20 cellular contexts compared by ENCODE assay signal in genomic region chr5:67989457-67989856, GRCh38.
A peak's percentile ranks its signal among the peaks of the same experiment; 100 is the strongest.
DNase-seq lines count a peak whose midpoint lies in the region; ATAC-seq and TF ChIP-seq lines count a peak whose summit lies in the region.
"Had no signal": no experiment of that assay in that cellular context is flagged by ENCODE, and none has a peak within 500 bp of the region (broad histone marks: within the 10 kb centered on the region; RNA-seq: fewer than 3 reads in every experiment).

No MANE protein-coding gene starts in this region.

- no peak overlapping the region for H3K4me3 ChIP-seq in H7 (ENCODE audit: insufficient read depth, low read depth, low read length)
- H3K4me3 ChIP-seq in mammary epithelial cell (replicated peaks in 1 of 3; ENCODE audit: insufficient read depth in 1 of 3, low read depth in 2 of 3, low read length in 3 of 3): no peak overlapping the region
- no peak overlapping the region for H3K4me3 ChIP-seq in heart left ventricle
- no peak overlapping the region for H3K4me3 ChIP-seq in parathyroid adenoma (ENCODE audit: low read depth, low read length)
- H3K4me3 ChIP-seq: adrenal gland, dorsolateral prefrontal cortex, prostate gland, thyroid gland had no signal

- dilution Hi-C loops in mammary epithelial cell (cut with HindIII; ENCODE audit: low sequenced_read_pairs): no loop called here

- BruUV-seq in mammary epithelial cell (replicated peaks; lab: Mats Ljungman, UMichigan): no TSS peak

- 95% methylated on average over 2 of the region's 2 CpGs for WGBS in mammary epithelial cell (ENCODE audit: low coverage, missing lambda C conversion rate)
- WGBS in heart left ventricle, 4 donors: 29 to 60% (median 57%) methylated on average over 2 of the region's 2 CpGs

- H3K4me1 ChIP-seq in mammary epithelial cell (ENCODE audit: insufficient read depth, low read length): peaks cover 8% of the 10 kb centered on the region
- H3K4me1 ChIP-seq in heart left ventricle: peaks cover 0 to 34% (median 15%) of the 10 kb centered on the region in 12 donors
- peaks cover 6% of the 10 kb centered on the region for H3K4me1 ChIP-seq in parathyroid adenoma
- H3K4me1 ChIP-seq: foreskin keratinocyte, prostate gland, thyroid gland had no signal

- H4K20me1 ChIP-seq in mammary epithelial cell (ENCODE audit: insufficient read depth, low read length): no peaks in the 10 kb centered on the region

- H3K27me3 ChIP-seq in H7 (ENCODE audit: control insufficient read depth, insufficient read depth, low read length) (no peaks in the 10 kb centered on the region), mammary epithelial cell (ENCODE audit: insufficient read depth, low read length) (no peaks in the 10 kb centered on the region), heart left ventricle (no peaks in the 10 kb centered on the region), parathyroid adenoma (ENCODE audit: control insufficient read depth, insufficient read depth, low read length) (no peaks in the 10 kb centered on the region)
- H3K27me3 ChIP-seq: adrenal gland, dorsolateral prefrontal cortex, foreskin keratinocyte, thyroid gland had no signal

- DNase-seq in H7: peak; percentile 21
- DNase-seq in mammary epithelial cell: peak; percentile 43
- peak in 4 of 5 donors; percentile 38 to 51 (median 45) for DNase-seq in heart left ventricle
- DNase-seq in activated CD4-positive, alpha-beta T cell treated with anti-CD3 and anti-CD28 coated beads, Interleukin-2, amount 50 U/mL, for 1 hour: no peak
- no peak for DNase-seq in AML-193 (lab: John Stamatoyannopoulos, UW)
- no peak for DNase-seq in NCI-H82 treated with DMSO at 0.1 percent for 48 hours (lab: John Stamatoyannopoulos, UW; ENCODE audit: unreplicated experiment)
- DNase-seq in SHP77 treated with DMSO at 0.1 percent for 48 hours (lab: John Stamatoyannopoulos, UW): no peak
- DNase-seq: activated CD4-positive, alpha-beta T cell treated with anti-CD3 and anti-CD28 coated beads, Interleukin-2, amount 10 ng/mL, durations not matched to agents 7 days and 5 days; activated T-cell treated with anti-CD3 and anti-CD28 coated beads, Interleukin-2, amount 50 U/mL, for 72 hours; C1 segment of cervical spinal cord; DMS79 treated with DMSO at 0.1 percent for 48 hours; dorsolateral prefrontal cortex; NK-92 treated with Interleukin-12 subunit alpha and Interleukin-12 subunit beta, amount 100 ng/mL, for 24 hours; SHP77; T-helper 9 cell; thyroid gland had no signal

- H3K9me3 ChIP-seq in mammary epithelial cell (replicated peaks; ENCODE audit: insufficient read depth, low read length): no peaks in the 10 kb centered on the region
- peaks cover 0 to 6% (median 0%) of the 10 kb centered on the region in 12 donors for H3K9me3 ChIP-seq in heart left ventricle
- H3K9me3 ChIP-seq in parathyroid adenoma (ENCODE audit: control insufficient read depth, low read length): no peaks in the 10 kb centered on the region
- H3K9me3 ChIP-seq: adrenal gland, prostate gland, thyroid gland had no signal

- ATAC-seq in heart left ventricle: peak in 3 of 4 donors; percentile 77 to 80 (median 78)
- ATAC-seq: activated T-cell treated with anti-CD3 and anti-CD28 coated beads, Interleukin-2, amount 50 U/mL, for 72 hours; foreskin keratinocyte had no signal

- H3K36me3 ChIP-seq in H7 (replicated peaks; ENCODE audit: control insufficient read depth, insufficient read depth, low read length) (no peaks in the 10 kb centered on the region), mammary epithelial cell (ENCODE audit: insufficient read depth, low read length) (no peaks in the 10 kb centered on the region), heart left ventricle (no peaks in the 10 kb centered on the region), parathyroid adenoma (ENCODE audit: control insufficient read depth, insufficient read depth, low read length) (no peaks in the 10 kb centered on the region)
- H3K36me3 ChIP-seq: adrenal gland, prostate gland, thyroid gland had no signal

- H2AFZ ChIP-seq in mammary epithelial cell (ENCODE audit: low read depth, low read length) (no peak overlapping the region), parathyroid adenoma (peak overlapping the region; percentile 18)

- CTCF ChIA-PET in mammary epithelial cell (lab: Charles Lee; ENCODE audit: low non-redundant PET): no interaction called here

- no peak for TF ChIP-seq CTCF in mammary epithelial cell (conservative IDR thresholded peaks at IDR 0.05 in 1 of 2, IDR thresholded peaks at IDR 0.05 in 1 of 2; ENCODE audit: extremely low read depth in 1 of 2, insufficient read depth in 1 of 2, low read depth in 1 of 2, low read length in 2 of 2)
- peak in 1 of 12 donors; percentile 8 for TF ChIP-seq CTCF in heart left ventricle (IDR thresholded peaks at IDR 0.05)
- no peak for TF ChIP-seq CTCF in parathyroid adenoma (IDR thresholded peaks at IDR 0.05)

- H3K4me2 ChIP-seq in mammary epithelial cell (ENCODE audit: insufficient read depth, low read depth, low read length) (no peak overlapping the region), parathyroid adenoma (ENCODE audit: low read length) (no peak overlapping the region)

- no peak overlapping the region for H3K27ac ChIP-seq in mammary epithelial cell (ENCODE audit: insufficient read depth, low read depth, low read length)
- H3K27ac ChIP-seq in heart left ventricle: no peak overlapping the region
- H3K27ac ChIP-seq in parathyroid adenoma: no peak overlapping the region
- H3K27ac ChIP-seq: adrenal gland, dorsolateral prefrontal cortex, foreskin keratinocyte, prostate gland, thyroid gland had no signal

- in situ Hi-C loops in mammary epithelial cell (cut with MboI; ENCODE audit: low sequenced_read_pairs in 2 of 2): no loop called here

- H3K79me2 ChIP-seq in mammary epithelial cell (ENCODE audit: insufficient read depth, low read length) (no peaks in the 10 kb centered on the region), parathyroid adenoma (no peaks in the 10 kb centered on the region)

- no peak for TF ChIP-seq POLR2A in heart left ventricle (IDR thresholded peaks at IDR 0.05)

- intact Hi-C loops in mammary epithelial cell (cut with micrococcal nuclease) (no loop called here), heart left ventricle (cut with DNase I) (no loop called here)

- H3K9ac ChIP-seq in mammary epithelial cell (ENCODE audit: insufficient read depth, low read length) (no peak overlapping the region), parathyroid adenoma (no peak overlapping the region)

Comparison
In these comparisons a context has a peak if more than half of its experiments do, and no peak if none do; other contexts are left out.
1. DNase-seq: peak in H7 (single experiment), mammary epithelial cell (single experiment) and heart left ventricle (4 of 5); none in activated CD4-positive, alpha-beta T cell treated with anti-CD3 and anti-CD28 coated beads, Interleukin-2, amount 50 U/mL, for 1 hour (single experiment), AML-193 (0 of 2), NCI-H82 treated with DMSO at 0.1 percent for 48 hours (single experiment) and SHP77 treated with DMSO at 0.1 percent for 48 hours (single experiment).